In the genomic region with DNA sequence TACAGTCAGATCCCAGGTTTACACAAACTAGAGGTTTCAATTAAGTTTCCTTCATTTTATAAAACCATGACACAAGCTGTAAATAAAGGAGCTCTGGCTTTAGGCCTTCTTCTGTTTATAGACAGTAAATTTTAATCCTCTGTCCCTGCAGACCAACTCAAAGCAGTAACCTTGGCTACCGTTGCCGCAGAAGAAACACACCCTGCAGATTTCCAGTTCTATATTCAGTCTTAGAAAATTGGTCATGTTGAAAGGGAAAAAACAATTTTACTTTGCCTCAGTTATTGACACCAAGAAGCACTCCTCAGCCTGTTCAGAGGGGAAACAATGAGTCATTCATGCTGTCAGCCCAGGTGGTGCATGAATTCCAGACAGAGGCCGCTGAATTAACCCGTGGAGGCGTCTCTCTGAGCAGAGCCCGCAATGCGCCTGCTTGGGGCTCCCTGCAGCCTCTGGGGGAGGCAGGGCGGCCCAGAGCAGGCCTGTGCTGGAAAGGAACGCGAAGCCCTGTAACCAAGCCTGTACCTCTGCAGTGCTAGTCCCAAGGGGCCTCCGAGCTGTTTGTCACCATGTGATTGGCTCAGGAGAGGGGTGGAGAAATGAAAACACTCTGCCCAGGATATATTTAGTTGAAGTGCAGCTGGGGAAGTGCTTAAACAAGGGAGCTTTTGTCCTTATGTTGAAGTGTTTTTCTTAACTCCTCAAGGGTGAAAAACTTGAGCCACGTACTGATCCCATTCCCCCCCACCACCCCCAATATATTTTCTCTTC, we compare ENCODE assay signal across 8 cellular contexts.
A peak's percentile ranks its signal among the peaks of the same experiment; 100 is the strongest.
DNase-seq lines count a peak whose midpoint lies in the region; ATAC-seq and TF ChIP-seq lines count a peak whose summit lies in the region.

No MANE protein-coding gene starts in this region.

- H3K27me3 ChIP-seq in GM06990 (replicated peaks; ENCODE audit: control insufficient read depth, insufficient read depth, low read length) (no peaks in the 10 kb centered on the region), thymus (ENCODE audit: control insufficient read depth, insufficient read depth) (no peaks in the 10 kb centered on the region)

- no peaks in the 10 kb centered on the region for H3K36me3 ChIP-seq in GM06990 (ENCODE audit: control insufficient read depth, insufficient read depth, low read length)
- no peaks in the 10 kb centered on the region for H3K36me3 ChIP-seq in thymus (ENCODE audit: control insufficient read depth, insufficient read depth)

- peak; percentile 93 for DNase-seq in GM06990 (ENCODE audit: extremely low read depth, insufficient read length)
- peak; percentile 100 for DNase-seq in NB4 (ENCODE audit: low read depth)
- peak; percentile 99 for DNase-seq in SK-N-DZ (ENCODE audit: low spot score)
- peak; percentile 87 for DNase-seq in activated naive CD4-positive, alpha-beta T cell treated with anti-CD3 and anti-CD28 coated beads, Interleukin-2, amount 50 U/mL, for 16 hours
- DNase-seq in glomerular endothelial cell (ENCODE audit: extremely low read depth, low read depth, low spot score) = peak; percentile 60
- DNase-seq in osteocyte (ENCODE audit: extremely low spot score, unreplicated experiment) = peak; percentile 97

- ATAC-seq in HG02571 (IDR thresholded peaks at IDR 0.05; ENCODE audit: unreplicated experiment) = peak; percentile 98

- H3K4me3 Mint-ChIP-seq in osteocyte (ENCODE audit: unreplicated experiment) = peak overlapping the region; percentile 62

- H3K9me3 Mint-ChIP-seq in osteocyte (ENCODE audit: unreplicated experiment) = no peaks in the 10 kb centered on the region

- no peaks in the 10 kb centered on the region for H3K36me3 Mint-ChIP-seq in osteocyte (ENCODE audit: unreplicated experiment)

- no peaks in the 10 kb centered on the region for H3K9me3 ChIP-seq in thymus (ENCODE audit: control insufficient read depth)

- WGBS in thymus = under 1% methylated on average over 12 of the region's 12 CpGs

- H3K4me1 Mint-ChIP-seq in osteocyte (ENCODE audit: unreplicated experiment) = peaks cover 42% of the 10 kb centered on the region

- H3K4me1 ChIP-seq in thymus (ENCODE audit: control insufficient read depth, insufficient read depth, low read length) = peaks cover 26% of the 10 kb centered on the region

- TF ChIP-seq POLR2A in NB4 (IDR thresholded peaks at IDR 0.05; ENCODE audit: extremely low read depth, insufficient read length) = peak; percentile 91

- H3K4me3 ChIP-seq in GM06990 (replicated peaks; ENCODE audit: low read depth, low read length) = peak overlapping the region; percentile 44
- peak overlapping the region; percentile 54 for H3K4me3 ChIP-seq in NB4 (ENCODE audit: low read depth, low read length)
- peak overlapping the region; percentile 36 for H3K4me3 ChIP-seq in thymus (ENCODE audit: low read length)

- H3K27me3 Mint-ChIP-seq in osteocyte (ENCODE audit: unreplicated experiment) = no peaks in the 10 kb centered on the region

- peak overlapping the region; percentile 97 for H3K27ac Mint-ChIP-seq in osteocyte (ENCODE audit: unreplicated experiment)

- TF ChIP-seq CTCF in GM06990 (IDR thresholded peaks at IDR 0.05; ENCODE audit: insufficient read depth, low read length, poor library complexity, severe bottlenecking) = no peak
- TF ChIP-seq CTCF in NB4 (IDR thresholded peaks at IDR 0.05; ENCODE audit: low read depth, low read length) = no peak
- no peak for TF ChIP-seq CTCF in osteocyte (IDR thresholded peaks at IDR 0.05)

- H3K27ac ChIP-seq in thymus (ENCODE audit: low read depth) = peak overlapping the region; percentile 91

Comparison
In these comparisons a context has a peak if more than half of its experiments do, and no peak if none do; other contexts are left out.
1. Peak in every context shown above with its lines: DNase-seq, ATAC-seq, H3K4me3 ChIP-seq and H3K27ac ChIP-seq.